9 cellular contexts compared by ENCODE assay signal in the genomic region with DNA sequence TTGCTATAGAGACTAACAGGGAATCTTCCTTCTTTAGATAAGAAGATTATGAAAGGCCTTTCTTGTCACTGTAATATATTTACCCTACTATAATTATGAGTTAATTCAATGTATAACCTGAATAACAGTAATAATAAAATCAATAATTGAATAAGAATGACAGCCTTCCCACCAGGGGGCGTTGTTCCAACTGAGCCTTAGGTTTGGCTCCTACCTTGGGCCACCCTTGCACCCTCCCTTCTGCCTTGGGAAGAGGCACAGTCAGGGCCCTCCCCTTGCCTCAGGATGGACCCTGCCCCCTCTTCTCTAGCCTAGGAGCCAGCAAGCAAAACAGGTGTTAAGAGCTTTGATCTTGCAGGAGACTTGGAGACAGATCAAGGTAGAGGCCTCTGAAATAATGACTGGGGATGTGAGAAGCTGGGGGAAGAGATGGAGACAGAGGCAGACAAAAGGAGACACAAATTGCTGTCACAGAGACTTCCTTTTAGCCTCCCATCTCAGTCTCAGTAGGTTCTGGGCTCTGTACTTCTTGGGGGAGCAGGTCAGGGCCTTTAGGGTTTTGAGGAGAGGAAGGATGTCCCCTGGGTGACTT. TPM values are rescaled to one million over a fixed set of nuclear protein-coding genes. Genes with fewer than 3 reads are reported as not detected.
DNase-seq lines count a peak whose midpoint lies in the region; ATAC-seq and TF ChIP-seq lines count a peak whose summit lies in the region.
"Had no signal": no experiment of that assay in that cellular context is flagged by ENCODE, and none has a peak within 500 bp of the region (broad histone marks: within the 10 kb centered on the region; RNA-seq: fewer than 3 reads in every experiment).

No MANE protein-coding gene starts in this region.

- no peaks in the 10 kb centered on the region for H3K27me3 ChIP-seq in CD8-positive, alpha-beta T cell (ENCODE audit: insufficient read depth, low read length)
- H3K27me3 ChIP-seq in right lobe of liver, result no peaks in the 10 kb centered on the region

- no peak for TF ChIP-seq POLR2A in right lobe of liver (IDR thresholded peaks at IDR 0.05)

- H3K4me3 ChIP-seq in CD8-positive, alpha-beta T cell (ENCODE audit: low read depth, low read length), result no peak overlapping the region
- H3K4me3 ChIP-seq in right lobe of liver, result no peak overlapping the region

- H3K27ac Mint-ChIP-seq in CD8-positive, alpha-beta T cell, result no peak overlapping the region
- no peak overlapping the region for H3K27ac Mint-ChIP-seq in activated T-cell treated with anti-CD3 and anti-CD28 coated beads, Interleukin-2, amount 50 U/mL, for 72 hours

- H3K36me3 Mint-ChIP-seq in CD8-positive, alpha-beta T cell, result no peaks in the 10 kb centered on the region
- no peaks in the 10 kb centered on the region for H3K36me3 Mint-ChIP-seq in activated T-cell treated with anti-CD3 and anti-CD28 coated beads, Interleukin-2, amount 50 U/mL, for 72 hours (ENCODE audit: insufficient read depth in 2 of 2)

- H3K4me1 ChIP-seq in CD8-positive, alpha-beta T cell (ENCODE audit: insufficient read depth, low read length), result no peaks in the 10 kb centered on the region
- H3K4me1 ChIP-seq in right lobe of liver, result no peaks in the 10 kb centered on the region

- H3K4me1 Mint-ChIP-seq in CD8-positive, alpha-beta T cell (ENCODE audit: low read depth), result no peaks in the 10 kb centered on the region
- H3K4me1 Mint-ChIP-seq in activated T-cell treated with anti-CD3 and anti-CD28 coated beads, Interleukin-2, amount 50 U/mL, for 72 hours (ENCODE audit: low read depth), result no peaks in the 10 kb centered on the region

- WGBS in right lobe of liver (ENCODE audit: insufficient coverage, low coverage, low lambda C conversion rate, missing lambda C conversion rate), result 0% methylated on average over 1 of the region's 1 CpG

- ATAC-seq in CD8-positive, alpha-beta T cell, result no peak
- no peak for ATAC-seq in activated T-cell treated with anti-CD3 and anti-CD28 coated beads, Interleukin-2, amount 50 U/mL, for 72 hours (replicated peaks in 1 of 2)
- ATAC-seq in right lobe of liver (no peak), HG02642 (IDR thresholded peaks at IDR 0.05; ENCODE audit: poor library complexity, unreplicated experiment) (no peak)

- no peaks in the 10 kb centered on the region for H3K9me3 Mint-ChIP-seq in CD8-positive, alpha-beta T cell
- H3K9me3 Mint-ChIP-seq in activated T-cell treated with anti-CD3 and anti-CD28 coated beads, Interleukin-2, amount 50 U/mL, for 72 hours, result no peaks in the 10 kb centered on the region

- DNase-seq in CD8-positive, alpha-beta T cell, result peak in 6 of 7 experiments; percentile 1 to 49 (median 28)
- peak; percentile 9 for DNase-seq in KBM-7
- DNase-seq in activated T-cell treated with anti-CD3 and anti-CD28 coated beads, Interleukin-2, amount 50 U/mL, for 72 hours, result peak; percentile 8 to 20
- no peak for DNase-seq in right lobe of liver
- DNase-seq in GM19240 (ENCODE audit: insufficient read length, low spot score), result no peak
- no peak for DNase-seq in NCI-H2029 treated with DMSO at 0.1 percent for 48 hours (lab: John Stamatoyannopoulos, UW)
- DNase-seq in GM19238 (ENCODE audit: insufficient read length, low spot score), result no peak

- POLR2A ChIA-PET in CD8-positive, alpha-beta T cell (lab: Charles Lee), result no interaction called here

- in situ Hi-C loops in KBM-7 (cut with MboI; ENCODE audit: low pct_unique_long_range_greater_than_20kb, low sequenced_read_pairs), result no loop called here

- no peak overlapping the region for H3K27ac ChIP-seq in CD8-positive, alpha-beta T cell (ENCODE audit: low read depth, low read length)
- no peak overlapping the region for H3K27ac ChIP-seq in right lobe of liver

- no peaks in the 10 kb centered on the region for H3K36me3 ChIP-seq in CD8-positive, alpha-beta T cell (ENCODE audit: insufficient read depth, low read length)
- H3K36me3 ChIP-seq in right lobe of liver, result no peaks in the 10 kb centered on the region

- peak; percentile 54 for TF ChIP-seq CTCF in CD8-positive, alpha-beta T cell (IDR thresholded peaks at IDR 0.05)
- peak; percentile 27 to 62 (median 47) for TF ChIP-seq CTCF in right lobe of liver (IDR thresholded peaks at IDR 0.05)

- CTCF ChIA-PET in CD8-positive, alpha-beta T cell (lab: Charles Lee), result interaction anchor here (1.0 to 3.2 kb wide), 6 partner anchors 8 to 416 kb away, joined by 3 to 17 read pairs (median 6); no protein-coding TSS in a partner anchor

- intact Hi-C loops in CD8-positive, alpha-beta T cell (cut with DNase I, micrococcal nuclease), result loop anchor here (2.0 to 5.0 kb wide), 4 partner anchors 195 to 425 kb away; partner anchors contain the start of gene HOXC10 (in 1 of the 2)
- intact Hi-C loops in right lobe of liver (cut with DNase I), result no loop called here

- H3K9me3 ChIP-seq in CD8-positive, alpha-beta T cell (ENCODE audit: low read length), result no peaks in the 10 kb centered on the region
- no peaks in the 10 kb centered on the region for H3K9me3 ChIP-seq in right lobe of liver

- no peak overlapping the region for H3K4me3 Mint-ChIP-seq in CD8-positive, alpha-beta T cell
- no peak overlapping the region for H3K4me3 Mint-ChIP-seq in activated T-cell treated with anti-CD3 and anti-CD28 coated beads, Interleukin-2, amount 50 U/mL, for 72 hours

- peaks cover 17% of the 10 kb centered on the region for H3K27me3 Mint-ChIP-seq in CD8-positive, alpha-beta T cell (ENCODE audit: low read depth)
- peaks cover 2% of the 10 kb centered on the region for H3K27me3 Mint-ChIP-seq in activated T-cell treated with anti-CD3 and anti-CD28 coated beads, Interleukin-2, amount 50 U/mL, for 72 hours (ENCODE audit: low read depth)

RNA-seq across cellular contexts. Expression of gene CISTR, which starts 40.1 kb away (rescaled TPM):
- not detected for total RNA-seq in CD8-positive, alpha-beta T cell
- not detected for total RNA-seq in activated T-cell treated with anti-CD3 and anti-CD28 coated beads, Interleukin-2, amount 50 U/mL, for 72 hours
- total RNA-seq in right lobe of liver, result not detected
- total RNA-seq: HT1080 had no signal

Comparison
In these comparisons a context has a peak if more than half of its experiments do, and no peak if none do; other contexts are left out.
1. DNase-seq: peak in CD8-positive, alpha-beta T cell (6 of 7), KBM-7 (single experiment) and activated T-cell treated with anti-CD3 and anti-CD28 coated beads, Interleukin-2, amount 50 U/mL, for 72 hours (2 of 2); none in right lobe of liver (0 of 3), GM19240 (single experiment), NCI-H2029 treated with DMSO at 0.1 percent for 48 hours (single experiment) and GM19238 (single experiment).
2. intact Hi-C loops: an anchor here in CD8-positive, alpha-beta T cell (2.0 to 5.0 kb wide); none called in right lobe of liver.